ENCODE assay signal across 1 cellular context in the genomic region with DNA sequence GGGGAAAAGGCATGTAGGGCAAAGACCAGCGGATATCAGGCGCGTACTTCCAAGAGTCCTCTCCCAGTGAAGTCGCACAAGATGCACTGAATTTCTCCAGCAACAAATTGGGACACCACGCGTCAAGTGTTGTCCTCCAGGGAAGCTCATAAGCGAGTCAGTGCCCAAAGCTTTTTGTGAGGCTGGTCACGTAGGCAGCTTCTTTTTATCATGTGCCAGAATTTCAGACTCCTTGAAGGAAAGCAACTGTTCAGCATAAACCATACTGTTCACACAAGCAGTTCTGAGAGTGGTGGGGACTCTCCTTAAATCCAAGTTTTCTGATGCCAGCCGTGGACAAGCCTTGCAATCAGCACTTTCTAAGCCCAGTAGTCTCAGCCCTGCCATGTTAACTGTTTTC.
TF ChIP-seq lines count a peak whose summit lies in the region.

No MANE protein-coding gene starts in this region.

TF ChIP-seq in H1, 55 proteins besides CTCF, POLR2A, EP300 and RAD21:
- TF ChIP-seq, protein P1, sequence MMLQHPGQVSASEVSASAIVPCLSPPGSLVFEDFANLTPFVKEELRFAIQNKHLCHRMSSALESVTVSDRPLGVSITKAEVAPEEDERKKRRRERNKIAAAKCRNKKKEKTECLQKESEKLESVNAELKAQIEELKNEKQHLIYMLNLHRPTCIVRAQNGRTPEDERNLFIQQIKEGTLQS (IDR thresholded peaks at IDR 0.05; ENCODE audit: insufficient read depth, low read depth, low read length): no peak
- TF ChIP-seq HDAC2 (IDR thresholded peaks at IDR 0.05; ENCODE audit: borderline replicate concordance in 1 of 2, low read depth in 2 of 2, low read length in 2 of 2) (no peak), TEAD4 (IDR thresholded peaks at IDR 0.05; ENCODE audit: low read depth, low read length) (no peak), TCF12 (IDR thresholded peaks at IDR 0.05; ENCODE audit: low read depth, low read length) (no peak), GABPA (IDR thresholded peaks at IDR 0.05; ENCODE audit: borderline replicate concordance, insufficient read depth, low read length) (no peak), YY1 (IDR thresholded peaks at IDR 0.05; ENCODE audit: low read depth, low read length) (no peak), JUN (IDR thresholded peaks at IDR 0.05; ENCODE audit: low read depth, low read length) (no peak), POU5F1 (IDR thresholded peaks at IDR 0.05; ENCODE audit: low read depth, low read length) (no peak), NRF1 (IDR thresholded peaks at IDR 0.05; ENCODE audit: low read depth, low read length) (no peak), SIN3A (conservative IDR thresholded peaks at IDR 0.05 in 1 of 2, IDR thresholded peaks at IDR 0.05 in 1 of 2; ENCODE audit: low read depth in 1 of 2, low read length in 2 of 2) (no peak), SAP30 (IDR thresholded peaks at IDR 0.05; ENCODE audit: insufficient read depth, insufficient replicate concordance, low read length) (no peak), SUZ12 (IDR thresholded peaks at IDR 0.05; ENCODE audit: low read length) (no peak), SRF (IDR thresholded peaks at IDR 0.05; ENCODE audit: low read depth, low read length) (no peak), EZH2 (IDR thresholded peaks at IDR 0.05; ENCODE audit: low read depth, low read length, severe bottlenecking) (no peak), BACH1 (IDR thresholded peaks at IDR 0.05; ENCODE audit: low read length) (no peak), CHD1 (IDR thresholded peaks at IDR 0.05; ENCODE audit: low read depth, low read length) (no peak), SP1 (IDR thresholded peaks at IDR 0.05; ENCODE audit: low read depth, low read length) (no peak)
- TF ChIP-seq, protein P2, sequence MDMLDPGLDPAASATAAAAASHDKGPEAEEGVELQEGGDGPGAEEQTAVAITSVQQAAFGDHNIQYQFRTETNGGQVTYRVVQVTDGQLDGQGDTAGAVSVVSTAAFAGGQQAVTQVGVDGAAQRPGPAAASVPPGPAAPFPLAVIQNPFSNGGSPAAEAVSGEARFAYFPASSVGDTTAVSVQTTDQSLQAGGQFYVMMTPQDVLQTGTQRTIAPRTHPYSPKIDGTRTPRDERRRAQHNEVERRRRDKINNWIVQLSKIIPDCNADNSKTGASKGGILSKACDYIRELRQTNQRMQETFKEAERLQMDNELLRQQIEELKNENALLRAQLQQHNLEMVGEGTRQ (IDR thresholded peaks at IDR 0.05; ENCODE audit: low read length): no peak
- TF ChIP-seq, protein P3, sequence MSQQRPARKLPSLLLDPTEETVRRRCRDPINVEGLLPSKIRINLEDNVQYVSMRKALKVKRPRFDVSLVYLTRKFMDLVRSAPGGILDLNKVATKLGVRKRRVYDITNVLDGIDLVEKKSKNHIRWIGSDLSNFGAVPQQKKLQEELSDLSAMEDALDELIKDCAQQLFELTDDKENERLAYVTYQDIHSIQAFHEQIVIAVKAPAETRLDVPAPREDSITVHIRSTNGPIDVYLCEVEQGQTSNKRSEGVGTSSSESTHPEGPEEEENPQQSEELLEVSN (IDR thresholded peaks at IDR 0.05): no peak
